In the genomic region with DNA sequence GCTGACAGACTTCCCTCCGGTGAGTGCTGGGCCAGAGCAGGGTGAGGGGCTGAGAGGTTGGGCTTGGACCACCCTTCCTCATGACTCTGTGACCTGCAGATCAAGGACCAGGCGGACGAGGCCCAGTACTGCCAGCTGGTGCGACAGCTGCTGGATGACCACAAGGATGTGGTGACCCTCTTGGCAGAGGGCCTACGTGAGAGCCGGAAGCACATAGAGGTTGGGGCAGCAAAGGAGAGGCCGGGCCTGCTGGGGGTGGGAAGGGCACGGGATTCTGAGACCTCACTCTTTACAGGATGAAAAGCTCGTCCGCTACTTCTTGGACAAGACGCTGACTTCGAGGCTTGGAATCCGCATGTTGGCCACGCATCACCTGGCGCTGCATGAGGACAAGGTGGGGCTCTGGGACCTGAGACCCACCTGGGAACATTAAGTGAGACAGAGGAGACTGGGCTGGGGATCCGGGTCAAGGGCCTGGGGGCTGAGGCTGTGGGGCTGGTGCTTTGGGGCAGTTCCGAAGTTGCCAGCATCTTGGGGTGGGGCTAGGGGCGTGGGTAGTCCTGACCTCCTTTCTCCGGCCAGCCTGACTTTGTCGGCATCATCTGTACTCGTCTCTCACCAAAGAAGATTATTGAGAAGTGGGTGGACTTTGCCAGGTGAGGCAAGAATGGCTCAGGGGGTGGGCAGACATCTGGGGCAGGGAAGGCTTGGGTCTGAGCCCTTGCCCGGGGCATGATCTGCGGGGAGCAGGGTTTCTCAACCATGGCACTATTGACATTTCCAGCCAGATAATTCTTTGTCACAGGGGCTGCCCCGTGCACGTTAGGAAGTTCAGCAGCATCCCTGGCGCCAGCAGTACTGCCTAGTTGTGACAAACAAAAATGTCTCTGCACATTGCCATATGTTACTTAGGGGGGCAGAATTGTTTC, we compare ENCODE assay signal across 15 cellular contexts. TPM values are rescaled to one million over a fixed set of nuclear protein-coding genes. Genes with fewer than 3 reads are reported as not detected.
A peak's percentile ranks its signal among the peaks of the same experiment; 100 is the strongest.
DNase-seq lines count a peak whose midpoint lies in the region; ATAC-seq, FAIRE-seq and TF ChIP-seq lines count a peak whose summit lies in the region.
"Had no signal": no experiment of that assay in that cellular context is flagged by ENCODE, and none has a peak within 500 bp of the region (broad histone marks: within the 10 kb centered on the region; RNA-seq: fewer than 3 reads in every experiment).

No MANE protein-coding gene starts in this region.

- H4K20me1 ChIP-seq in GM23338 (replicated peaks; ENCODE audit: insufficient read depth) (peaks cover 7% of the 10 kb centered on the region), astrocyte (ENCODE audit: insufficient read depth, low read length) (peaks cover 7% of the 10 kb centered on the region)
- H4K20me1 ChIP-seq: BLaER1 had no signal

- H3K9me3 Mint-ChIP-seq in CD4-positive, CD25-positive, alpha-beta regulatory T cell: peaks cover 0 to 1% (median 0%) of the 10 kb centered on the region in 7 donors
- peaks cover 4% of the 10 kb centered on the region for H3K9me3 Mint-ChIP-seq in GM23338
- H3K9me3 Mint-ChIP-seq in astrocyte (ENCODE audit: unreplicated experiment): no peaks in the 10 kb centered on the region
- H3K9me3 Mint-ChIP-seq in natural killer cell treated with Interleukin-12 subunit alpha and Interleukin-12 subunit beta and Interleukin-15 and Interleukin-18, amount 100 ng/mL, for 72 hours: no peaks in the 10 kb centered on the region

- H3K4me1 ChIP-seq in CD4-positive, CD25-positive, alpha-beta regulatory T cell (ENCODE audit: control insufficient read depth, insufficient read depth, low read length, poor library complexity, severe bottlenecking): peaks cover 18% of the 10 kb centered on the region
- H3K4me1 ChIP-seq in GM23338 (ENCODE audit: insufficient read depth) (peaks cover 6% of the 10 kb centered on the region; the same call in 1 of the 2 replicates), astrocyte (ENCODE audit: insufficient read depth, low read length) (peaks cover 9% of the 10 kb centered on the region)

- H3K36me3 ChIP-seq in CD4-positive, CD25-positive, alpha-beta regulatory T cell (ENCODE audit: control insufficient read depth, insufficient read depth, low read length): peaks cover 9% of the 10 kb centered on the region
- no peaks in the 10 kb centered on the region for H3K36me3 ChIP-seq in GM23338 (ENCODE audit: insufficient read depth)
- peaks cover 7% of the 10 kb centered on the region for H3K36me3 ChIP-seq in astrocyte (ENCODE audit: insufficient read depth, low read length)

- H3K4me2 ChIP-seq in GM23338 (no peak overlapping the region), astrocyte (ENCODE audit: low read length) (no peak overlapping the region)

- no peak for ATAC-seq in CD4-positive, CD25-positive, alpha-beta regulatory T cell (ENCODE audit: low read depth in 2 of 2)
- ATAC-seq in GM23338 (no peak), HG02884 (IDR thresholded peaks at IDR 0.05; ENCODE audit: unreplicated experiment) (no peak)
- no peak for ATAC-seq in natural killer cell treated with Interleukin-12 subunit alpha and Interleukin-12 subunit beta and Interleukin-15 and Interleukin-18, amount 100 ng/mL, for 72 hours

- H3K27me3 ChIP-seq in CD4-positive, CD25-positive, alpha-beta regulatory T cell (ENCODE audit: control insufficient read depth, insufficient read depth, low read length): no peaks in the 10 kb centered on the region
- no peaks in the 10 kb centered on the region for H3K27me3 ChIP-seq in GM23338 (ENCODE audit: insufficient read depth)
- H3K27me3 ChIP-seq in astrocyte (ENCODE audit: insufficient read depth, low read length): no peaks in the 10 kb centered on the region
- H3K27me3 ChIP-seq: BLaER1 had no signal

- H3K27ac ChIP-seq in CD4-positive, CD25-positive, alpha-beta regulatory T cell (ENCODE audit: insufficient read depth, low read length, poor library complexity, severe bottlenecking): no peak overlapping the region
- H3K27ac ChIP-seq in GM23338 (ENCODE audit: low read depth) (no peak overlapping the region), astrocyte (ENCODE audit: low read depth, low read length) (no peak overlapping the region)
- H3K27ac ChIP-seq: BLaER1 had no signal

- H3K79me2 ChIP-seq in GM23338 (replicated peaks; ENCODE audit: insufficient read depth) (no peaks in the 10 kb centered on the region), astrocyte (ENCODE audit: insufficient read depth, low read length) (peaks cover 20% of the 10 kb centered on the region)

- peaks cover 8 to 32% (median 12%) of the 10 kb centered on the region in 4 donors for H3K4me1 Mint-ChIP-seq in CD4-positive, CD25-positive, alpha-beta regulatory T cell
- H3K4me1 Mint-ChIP-seq in GM23338 (peaks cover 9% of the 10 kb centered on the region; the same call in 1 of the 3 replicates), astrocyte (ENCODE audit: low read depth, unreplicated experiment) (peaks cover 5% of the 10 kb centered on the region)
- peaks cover 17 to 20% of the 10 kb centered on the region in 2 donors for H3K4me1 Mint-ChIP-seq in natural killer cell treated with Interleukin-12 subunit alpha and Interleukin-12 subunit beta and Interleukin-15 and Interleukin-18, amount 100 ng/mL, for 72 hours (ENCODE audit: low read depth in 2 of 2)

- H3K4me3 ChIP-seq in CD4-positive, CD25-positive, alpha-beta regulatory T cell (ENCODE audit: low read depth, low read length): no peak overlapping the region
- H3K4me3 ChIP-seq in GM23338 (no peak overlapping the region), astrocyte (ENCODE audit: insufficient read depth, low read depth, low read length) (no peak overlapping the region)

- TF ChIP-seq CTCF in GM23338 (conservative IDR thresholded peaks at IDR 0.05; ENCODE audit: low read depth in 2 of 2) (no peak), astrocyte (IDR thresholded peaks at IDR 0.05; ENCODE audit: insufficient read depth, low read depth, low read length) (no peak), GM10266 (IDR thresholded peaks at IDR 0.05; ENCODE audit: control insufficient read depth, insufficient read depth, low read depth, missing control alignments) (no peak)

- H3K36me3 Mint-ChIP-seq in CD4-positive, CD25-positive, alpha-beta regulatory T cell: peaks cover 5% of the 10 kb centered on the region
- H3K36me3 Mint-ChIP-seq in GM23338 (ENCODE audit: low read depth) (peaks cover 26% of the 10 kb centered on the region), astrocyte (ENCODE audit: low read depth, unreplicated experiment) (peaks cover 24% of the 10 kb centered on the region)
- no peaks in the 10 kb centered on the region for H3K36me3 Mint-ChIP-seq in natural killer cell treated with Interleukin-12 subunit alpha and Interleukin-12 subunit beta and Interleukin-15 and Interleukin-18, amount 100 ng/mL, for 72 hours

- H2AFZ ChIP-seq in GM23338: no peak overlapping the region
- no peak overlapping the region for H2AFZ ChIP-seq in astrocyte (ENCODE audit: low read depth, low read length)

- H3K27ac Mint-ChIP-seq in CD4-positive, CD25-positive, alpha-beta regulatory T cell: peak overlapping the region; percentile 31 to 48 (median 32)
- no peak overlapping the region for H3K27ac Mint-ChIP-seq in GM23338
- no peak overlapping the region for H3K27ac Mint-ChIP-seq in astrocyte (ENCODE audit: unreplicated experiment)
- no peak overlapping the region for H3K27ac Mint-ChIP-seq in natural killer cell treated with Interleukin-12 subunit alpha and Interleukin-12 subunit beta and Interleukin-15 and Interleukin-18, amount 100 ng/mL, for 72 hours

- no peaks in the 10 kb centered on the region for H3K9me3 ChIP-seq in CD4-positive, CD25-positive, alpha-beta regulatory T cell (ENCODE audit: control insufficient read depth in 2 of 2, low read length in 2 of 2)
- H3K9me3 ChIP-seq in astrocyte (ENCODE audit: insufficient read depth, low read depth, low read length): no peaks in the 10 kb centered on the region
- H3K9me3 ChIP-seq: BLaER1 had no signal

- FAIRE-seq in astrocyte (lab: Jason Lieb, UNC): no peak

- H3K27me3 Mint-ChIP-seq in CD4-positive, CD25-positive, alpha-beta regulatory T cell: no peaks in the 10 kb centered on the region
- H3K27me3 Mint-ChIP-seq in GM23338 (ENCODE audit: insufficient read depth, low read depth, poor library complexity) (peaks cover 18% of the 10 kb centered on the region), astrocyte (ENCODE audit: low read depth, unreplicated experiment) (no peaks in the 10 kb centered on the region)
- no peaks in the 10 kb centered on the region for H3K27me3 Mint-ChIP-seq in natural killer cell treated with Interleukin-12 subunit alpha and Interleukin-12 subunit beta and Interleukin-15 and Interleukin-18, amount 100 ng/mL, for 72 hours

- H3K4me3 Mint-ChIP-seq in CD4-positive, CD25-positive, alpha-beta regulatory T cell: peak overlapping the region; percentile 61 to 87 (median 86)
- H3K4me3 Mint-ChIP-seq in GM23338: peak overlapping the region; percentile 8; the same call in 1 of the 3 replicates
- peak overlapping the region; percentile 85 for H3K4me3 Mint-ChIP-seq in astrocyte (ENCODE audit: unreplicated experiment)
- H3K4me3 Mint-ChIP-seq in natural killer cell treated with Interleukin-12 subunit alpha and Interleukin-12 subunit beta and Interleukin-15 and Interleukin-18, amount 100 ng/mL, for 72 hours: peak overlapping the region; percentile 87

- peaks cover 15% of the 10 kb centered on the region; the same call in 1 of the 2 replicates for H3F3A ChIP-seq in GM23338 (replicated peaks; ENCODE audit: low read depth)

- no peak overlapping the region for H3K9ac ChIP-seq in astrocyte (ENCODE audit: low read length)
- H3K9ac ChIP-seq: BLaER1 had no signal

- no peak for DNase-seq in CD4-positive, CD25-positive, alpha-beta regulatory T cell
- no peak for DNase-seq in GM23338 (ENCODE audit: low spot score)
- no peak for DNase-seq in astrocyte (ENCODE audit: low read depth)
- no peak for DNase-seq in natural killer cell treated with Interleukin-12 subunit alpha and Interleukin-12 subunit beta and Interleukin-15 and Interleukin-18, amount 100 ng/mL, for 72 hours (ENCODE audit: low spot score)
- DNase-seq in HuH-7.5 (ENCODE audit: low spot score): no peak
- no peak for DNase-seq in GM10266 (ENCODE audit: extremely low spot score)
- DNase-seq in GDM1 (lab: John Stamatoyannopoulos, UW): no peak
- DNase-seq: activated CD8-positive, alpha-beta memory T cell treated with anti-CD3 and anti-CD28 coated beads, Interleukin-2, amount 50 U/mL, for 48 hours; aorta; Kasumi-1; midbrain; NCI-H1930; Right ventricle myocardium superior had no signal

- no peaks in the 10 kb centered on the region for H3K9me2 ChIP-seq in GM23338 (ENCODE audit: insufficient read depth)

RNA-seq across cellular contexts. Expression of gene BCKDK, which starts 2.2 kb away (rescaled TPM):
- total RNA-seq in CD4-positive, CD25-positive, alpha-beta regulatory T cell: 8.2 TPM
- 10 to 100 TPM; 19.5 to 24.7 (median 23.5) TPM for polyA plus RNA-seq in CD4-positive, CD25-positive, alpha-beta regulatory T cell
- total RNA-seq in GM23338 (2014; rRNA removed; shearing (Covaris generic)): 58.9 and 71.2 TPM in 2 replicates
- 35.9 and 36.1 TPM in 2 replicates for polyA plus RNA-seq in GM23338 (2016; fragmentation: Nextera tagmentation; extraction: Ambion mirVana)
- 44.9 and 47.7 TPM in 2 replicates for total RNA-seq in astrocyte
- total RNA-seq in natural killer cell treated with Interleukin-12 subunit alpha and Interleukin-12 subunit beta and Interleukin-15 and Interleukin-18, amount 100 ng/mL, for 72 hours: 10 to 100 TPM; 42.7 to 43.1 TPM

RNA-seq across cellular contexts. Expression of gene KAT8, which starts 7.1 kb away (rescaled TPM):
- 103 TPM for total RNA-seq in CD4-positive, CD25-positive, alpha-beta regulatory T cell
- polyA plus RNA-seq in CD4-positive, CD25-positive, alpha-beta regulatory T cell: 10 to 100 TPM; 31.8 to 49.2 (median 44.4) TPM
- 84.8 and 85.4 TPM in 2 replicates for total RNA-seq in GM23338 (2014; rRNA removed; shearing (Covaris generic))
- polyA plus RNA-seq in GM23338 (2016; fragmentation: Nextera tagmentation; extraction: Ambion mirVana): 47.6 and 50.9 TPM in 2 replicates
- 27.3 and 33.5 TPM in 2 replicates for total RNA-seq in astrocyte
- total RNA-seq in natural killer cell treated with Interleukin-12 subunit alpha and Interleukin-12 subunit beta and Interleukin-15 and Interleukin-18, amount 100 ng/mL, for 72 hours: 10 to 100 TPM; 39.5 to 67.3 TPM

RNA-seq across cellular contexts. Expression of gene VKORC1, which starts 15.8 kb away (rescaled TPM):
- total RNA-seq in CD4-positive, CD25-positive, alpha-beta regulatory T cell: 38.1 TPM
- polyA plus RNA-seq in CD4-positive, CD25-positive, alpha-beta regulatory T cell: 100 to 1,000 TPM in 3 of 4 donors, 10 to 100 TPM in 1; 97.8 to 113 (median 105) TPM
- total RNA-seq in GM23338 (2014; rRNA removed; shearing (Covaris generic)): 100 and 106 TPM in 2 replicates
- polyA plus RNA-seq in GM23338 (2016; fragmentation: Nextera tagmentation; extraction: Ambion mirVana): 89.6 and 96.5 TPM in 2 replicates
- 133 and 156 TPM in 2 replicates for total RNA-seq in astrocyte
- total RNA-seq in natural killer cell treated with Interleukin-12 subunit alpha and Interleukin-12 subunit beta and Interleukin-15 and Interleukin-18, amount 100 ng/mL, for 72 hours: 10 to 100 TPM; 65.2 to 84.6 TPM

RNA-seq across cellular contexts. Expression of gene PRSS53, which starts 21.6 kb away (rescaled TPM):
- total RNA-seq in CD4-positive, CD25-positive, alpha-beta regulatory T cell: 8.2 TPM
- polyA plus RNA-seq in CD4-positive, CD25-positive, alpha-beta regulatory T cell: 1 to 10 TPM in 1 of 4 donors, under 1 TPM in 3; 0.41 to 1.7 (median 0.59) TPM
- 1.6 and 2.7 TPM in 2 replicates for total RNA-seq in GM23338 (2014; rRNA removed; shearing (Covaris generic))
- polyA plus RNA-seq in GM23338 (2016; fragmentation: Nextera tagmentation; extraction: Ambion mirVana): 0.16 and 0.36 TPM in 2 replicates
- total RNA-seq in astrocyte: 3.4 and 7.1 TPM in 2 replicates
- 1 to 10 TPM; 4.1 to 5.1 TPM for total RNA-seq in natural killer cell treated with Interleukin-12 subunit alpha and Interleukin-12 subunit beta and Interleukin-15 and Interleukin-18, amount 100 ng/mL, for 72 hours

RNA-seq across cellular contexts. Expression of gene PRSS8, which starts 25.2 kb away (rescaled TPM):
- total RNA-seq in CD4-positive, CD25-positive, alpha-beta regulatory T cell: not detected
- not detected for polyA plus RNA-seq in CD4-positive, CD25-positive, alpha-beta regulatory T cell
- total RNA-seq in GM23338 (2014; rRNA removed; shearing (Covaris generic)): 75.9 and 77.0 TPM in 2 replicates
- polyA plus RNA-seq in GM23338 (2016; fragmentation: Nextera tagmentation; extraction: Ambion mirVana): 59.2 and 65.3 TPM in 2 replicates
- 3.9 and 9.5 TPM in 2 replicates for total RNA-seq in astrocyte
- not detected for total RNA-seq in natural killer cell treated with Interleukin-12 subunit alpha and Interleukin-12 subunit beta and Interleukin-15 and Interleukin-18, amount 100 ng/mL, for 72 hours
- total RNA-seq: aorta, Right ventricle myocardium superior had no signal

Comparison
In these comparisons a context has a peak if more than half of its experiments do, and no peak if none do; other contexts are left out.
1. H3K27ac Mint-ChIP-seq: peak in CD4-positive, CD25-positive, alpha-beta regulatory T cell (3 of 3); none in GM23338 (single experiment), astrocyte (single experiment) and natural killer cell treated with Interleukin-12 subunit alpha and Interleukin-12 subunit beta and Interleukin-15 and Interleukin-18, amount 100 ng/mL, for 72 hours (0 of 2).
2. H3K4me3 Mint-ChIP-seq: peak in every context shown above with its lines; median percentile 87 in natural killer cell treated with Interleukin-12 subunit alpha and Interleukin-12 subunit beta and Interleukin-15 and Interleukin-18, amount 100 ng/mL, for 72 hours; 86 in CD4-positive, CD25-positive, alpha-beta regulatory T cell; 85 in astrocyte; 8 in GM23338.